1 cellular context compared by ENCODE assay signal in genomic region chr3:12754315-12754714, GRCh38.
TF ChIP-seq lines count a peak whose summit lies in the region.

No MANE protein-coding gene starts in this region.

TF ChIP-seq in IMR-90, 13 proteins besides CTCF, POLR2A, EP300 and RAD21:
- TF ChIP-seq MXI1 (IDR thresholded peaks at IDR 0.05; ENCODE audit: borderline replicate concordance, low read depth, low read length) (no peak), CEBPB (IDR thresholded peaks at IDR 0.05; ENCODE audit: low read depth, low read length) (no peak), SMC3 (IDR thresholded peaks at IDR 0.05; ENCODE audit: low read depth, low read length) (no peak), FOS (IDR thresholded peaks at IDR 0.05; ENCODE audit: low read depth, low read length) (no peak), MAZ (IDR thresholded peaks at IDR 0.05; ENCODE audit: borderline replicate concordance, low read depth, low read length) (no peak), CHD1 (IDR thresholded peaks at IDR 0.05; ENCODE audit: low read depth, low read length) (no peak)
TF ChIP-seq in IMR-90: peak in this region for 0.
